ENCODE assay signal across 11 cellular contexts in the genomic region with DNA sequence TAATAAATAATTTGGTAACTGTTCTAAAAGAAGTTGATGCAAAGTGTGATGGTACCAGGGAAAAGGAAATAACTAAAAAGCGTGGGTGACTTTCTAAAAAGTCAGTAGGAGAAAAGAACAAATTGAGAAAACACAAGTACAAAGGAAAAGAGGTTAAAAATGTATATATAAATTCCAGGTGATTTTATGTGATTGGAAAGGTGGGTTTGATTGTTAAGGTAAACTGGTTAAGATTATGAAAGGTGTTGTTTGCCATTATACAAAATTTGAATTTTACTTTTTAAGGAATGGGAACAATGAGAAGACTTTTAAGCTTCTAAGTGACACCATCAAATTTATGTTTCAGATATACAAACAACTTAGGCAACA. TPM values are rescaled to one million over a fixed set of nuclear protein-coding genes. Genes with fewer than 3 reads are reported as not detected.
DNase-seq lines count a peak whose midpoint lies in the region; ATAC-seq and TF ChIP-seq lines count a peak whose summit lies in the region.
"Had no signal": no experiment of that assay in that cellular context is flagged by ENCODE, and none has a peak within 500 bp of the region (broad histone marks: within the 10 kb centered on the region; RNA-seq: fewer than 3 reads in every experiment).

No MANE protein-coding gene starts in this region.

- POLR2A ChIA-PET in CD8-positive, alpha-beta T cell (lab: Charles Lee) = interaction anchor here (1.6 to 2.1 kb wide), 3 partner anchors 19 to 191 kb away, joined by 7 to 17 read pairs (median 14); a partner anchor contains a TSS
- POLR2A ChIA-PET in Panc1 (lab: Charles Lee) = interaction anchor here (0.6 kb wide), 1 partner anchor 190 kb away, joined by 4 read pairs; a partner anchor contains a TSS

- BruUV-seq in Panc1 (replicated peaks; lab: Mats Ljungman, UMichigan) = no TSS peak

- no peaks in the 10 kb centered on the region for H3K27me3 ChIP-seq in CD8-positive, alpha-beta T cell (ENCODE audit: insufficient read depth, low read length)
- H3K27me3 ChIP-seq in Panc1 (ENCODE audit: control insufficient read depth, insufficient read depth, low read length) = no peaks in the 10 kb centered on the region; the same call in 1 of the 2 replicates

- peak overlapping the region; percentile 90 for H3K4me3 ChIP-seq in CD8-positive, alpha-beta T cell (ENCODE audit: low read depth, low read length)
- H3K4me3 ChIP-seq in Panc1 (ENCODE audit: low read depth in 2 of 2, low read length in 2 of 2) = peak overlapping the region; percentile 92 to 99; a peak in 3 of 4 replicates
- H3K4me3 ChIP-seq in fibroblast of villous mesenchyme (ENCODE audit: low read depth, low read length) = peak overlapping the region; percentile 75
- H3K4me3 ChIP-seq in skin epidermis = peak overlapping the region in 5 of 7 experiments; percentile 66 to 94 (median 73)

- in situ Hi-C loops in Panc1 (cut with HindIII; ENCODE audit: low pct_unique_long_range_greater_than_20kb, low sequenced_read_pairs) = no loop called here

- no peak for ATAC-seq in CD8-positive, alpha-beta T cell
- ATAC-seq in Panc1 (no peak), HG02798 (IDR thresholded peaks at IDR 0.05; ENCODE audit: poor library complexity, unreplicated experiment) (no peak)
- ATAC-seq in stimulated activated naive B cell treated with anti-CD40 and anti-IgM and Interleukin-4, amounts not matched to agents 10 μg/mL and 1 μg/mL and 100 μg/mL, for 72 hours (replicated peaks) = no peak

- H3K27ac ChIP-seq in CD8-positive, alpha-beta T cell (ENCODE audit: low read depth, low read length) = peak overlapping the region; percentile 84
- H3K27ac ChIP-seq in Panc1 (ENCODE audit: low read length) (peak overlapping the region; percentile 88), skin epidermis (peak overlapping the region in 13 of 21 experiments; percentile 72 to 94 (median 83))

- no peak overlapping the region for H3K27ac Mint-ChIP-seq in CD8-positive, alpha-beta T cell
- H3K27ac Mint-ChIP-seq in stimulated activated naive B cell treated with anti-CD40 and anti-IgM and Interleukin-4, amounts not matched to agents 10 μg/mL and 1 μg/mL and 100 μg/mL, for 72 hours = no peak overlapping the region
- H3K27ac Mint-ChIP-seq: activated CD4-positive, alpha-beta memory T cell treated with anti-CD3 and anti-CD28 coated beads, Interleukin-2, amount 10 ng/mL, durations not matched to agents 7 days and 5 days had no signal

- CTCF ChIA-PET in CD8-positive, alpha-beta T cell (lab: Charles Lee) = interaction anchor here (1.6 kb wide), 1 partner anchor 64 kb away, joined by 6 read pairs; no protein-coding TSS in a partner anchor
- CTCF ChIA-PET in Panc1 (lab: Charles Lee) = interaction anchor here (0.9 kb wide), 2 partner anchors 59 to 64 kb away, joined by 3 to 4 read pairs; no protein-coding TSS in a partner anchor

- intact Hi-C loops in CD8-positive, alpha-beta T cell (cut with DNase I, micrococcal nuclease) = loop anchor here (5.0 kb wide), 1 partner anchor 1369 kb away; a partner anchor contains a TSS
- intact Hi-C loops in Panc1 (cut with micrococcal nuclease; ENCODE audit: unreplicated experiment) = no loop called here

- DNase-seq in CD8-positive, alpha-beta T cell = no peak
- no peak for DNase-seq in Panc1 (ENCODE audit: low read depth, low spot score)
- DNase-seq in fibroblast of villous mesenchyme (ENCODE audit: low read depth) = no peak
- no peak for DNase-seq in stimulated activated naive B cell treated with anti-CD40 and anti-IgM and Interleukin-4, amounts not matched to agents 10 μg/mL and 1 μg/mL and 100 μg/mL, for 72 hours
- no peak for DNase-seq in effector CD8-positive, alpha-beta T cell (lab: John Stamatoyannopoulos, UW)
- no peak for DNase-seq in mesenteric fat pad (ENCODE audit: low spot score)
- DNase-seq: activated CD4-positive, alpha-beta memory T cell treated with anti-CD3 and anti-CD28 coated beads, Interleukin-2, amount 10 ng/mL, durations not matched to agents 7 days and 5 days; central memory CD4-positive, alpha-beta T cell; stimulated activated naive CD8-positive, alpha-beta T cell treated with anti-CD3 and anti-CD28 coated beads, Interleukin-15, Interleukin-2, amounts not matched to agents 100 U/mL and 50 U/mL, for 24 hours had no signal

- H3K9me3 Mint-ChIP-seq in CD8-positive, alpha-beta T cell = no peaks in the 10 kb centered on the region
- no peaks in the 10 kb centered on the region for H3K9me3 Mint-ChIP-seq in stimulated activated naive B cell treated with anti-CD40 and anti-IgM and Interleukin-4, amounts not matched to agents 10 μg/mL and 1 μg/mL and 100 μg/mL, for 72 hours
- H3K9me3 Mint-ChIP-seq: activated CD4-positive, alpha-beta memory T cell treated with anti-CD3 and anti-CD28 coated beads, Interleukin-2, amount 10 ng/mL, durations not matched to agents 7 days and 5 days had no signal

- H3K36me3 ChIP-seq in CD8-positive, alpha-beta T cell (ENCODE audit: insufficient read depth, low read length) = no peaks in the 10 kb centered on the region
- peaks cover 7% of the 10 kb centered on the region for H3K36me3 ChIP-seq in Panc1 (ENCODE audit: control insufficient read depth, insufficient read depth, low read length)

- H3K36me3 Mint-ChIP-seq in CD8-positive, alpha-beta T cell = peaks cover 5% of the 10 kb centered on the region
- H3K36me3 Mint-ChIP-seq in stimulated activated naive B cell treated with anti-CD40 and anti-IgM and Interleukin-4, amounts not matched to agents 10 μg/mL and 1 μg/mL and 100 μg/mL, for 72 hours = peaks cover 0 to 3% of the 10 kb centered on the region in 2 donors

- peaks cover 2% of the 10 kb centered on the region for H3K27me3 Mint-ChIP-seq in CD8-positive, alpha-beta T cell (ENCODE audit: low read depth)
- peaks cover 12 to 20% of the 10 kb centered on the region in 2 donors for H3K27me3 Mint-ChIP-seq in stimulated activated naive B cell treated with anti-CD40 and anti-IgM and Interleukin-4, amounts not matched to agents 10 μg/mL and 1 μg/mL and 100 μg/mL, for 72 hours

- peaks cover 26% of the 10 kb centered on the region for H3K4me1 ChIP-seq in CD8-positive, alpha-beta T cell (ENCODE audit: insufficient read depth, low read length)
- H3K4me1 ChIP-seq in Panc1 (ENCODE audit: control insufficient read depth, insufficient read depth, low read length) = peaks cover 9% of the 10 kb centered on the region

- H3K4me1 Mint-ChIP-seq in CD8-positive, alpha-beta T cell (ENCODE audit: low read depth) = peaks cover 8% of the 10 kb centered on the region
- H3K4me1 Mint-ChIP-seq in stimulated activated naive B cell treated with anti-CD40 and anti-IgM and Interleukin-4, amounts not matched to agents 10 μg/mL and 1 μg/mL and 100 μg/mL, for 72 hours = peaks cover 6 to 10% of the 10 kb centered on the region in 2 donors
- H3K4me1 Mint-ChIP-seq: activated CD4-positive, alpha-beta memory T cell treated with anti-CD3 and anti-CD28 coated beads, Interleukin-2, amount 10 ng/mL, durations not matched to agents 7 days and 5 days had no signal

- no peak overlapping the region for H3K4me3 Mint-ChIP-seq in CD8-positive, alpha-beta T cell
- H3K4me3 Mint-ChIP-seq in stimulated activated naive B cell treated with anti-CD40 and anti-IgM and Interleukin-4, amounts not matched to agents 10 μg/mL and 1 μg/mL and 100 μg/mL, for 72 hours = no peak overlapping the region
- H3K4me3 Mint-ChIP-seq: activated CD4-positive, alpha-beta memory T cell treated with anti-CD3 and anti-CD28 coated beads, Interleukin-2, amount 10 ng/mL, durations not matched to agents 7 days and 5 days had no signal

- TF ChIP-seq CTCF in CD8-positive, alpha-beta T cell (IDR thresholded peaks at IDR 0.05) = no peak
- no peak for TF ChIP-seq CTCF in Panc1 (IDR thresholded peaks at IDR 0.05)
- TF ChIP-seq CTCF in fibroblast of villous mesenchyme (IDR thresholded peaks at IDR 0.05; ENCODE audit: insufficient read depth, low read depth, low read length) = no peak

- H3K9me3 ChIP-seq in CD8-positive, alpha-beta T cell (ENCODE audit: low read length) = no peaks in the 10 kb centered on the region
- H3K9me3 ChIP-seq in Panc1 (ENCODE audit: control insufficient read depth, insufficient read depth, low read depth, low read length) = no peaks in the 10 kb centered on the region

RNA-seq across cellular contexts. Expression of a gene that starts 0.9 kb away (rescaled TPM):
- 10 to 100 TPM; 62.4 to 70.6 TPM for total RNA-seq in CD8-positive, alpha-beta T cell
- total RNA-seq in Panc1 (2021; ENCODE audit: unreplicated experiment) (53.4 TPM), fibroblast of villous mesenchyme (28.0 and 43.2 TPM in 2 replicates), mesenteric fat pad (48.9 TPM)
- 29.2 TPM for polyA plus RNA-seq in Panc1 (2012; ENCODE audit: insufficient read length)

RNA-seq across cellular contexts. Expression of a gene that starts 24.1 kb away (rescaled TPM):
- total RNA-seq in CD8-positive, alpha-beta T cell = not detected
- total RNA-seq in Panc1 (2021; ENCODE audit: unreplicated experiment) (0.59 TPM), fibroblast of villous mesenchyme (0.43 and 0.97 TPM in 2 replicates), mesenteric fat pad (0.10 TPM)
- 0.08 TPM for polyA plus RNA-seq in Panc1 (2012; ENCODE audit: insufficient read length)
- total RNA-seq: activated CD4-positive, alpha-beta memory T cell treated with anti-CD3 and anti-CD28 coated beads, Interleukin-2, amount 10 ng/mL, durations not matched to agents 7 days and 5 days had no signal

RNA-seq across cellular contexts. Expression of a gene that starts 43.1 kb away (rescaled TPM):
- not detected for total RNA-seq in CD8-positive, alpha-beta T cell
- total RNA-seq in Panc1 (2021; ENCODE audit: unreplicated experiment) (not detected), fibroblast of villous mesenchyme (not detected in 2 replicates), mesenteric fat pad (not detected)
- not detected for polyA plus RNA-seq in Panc1 (2012; ENCODE audit: insufficient read length)
- total RNA-seq: activated CD4-positive, alpha-beta memory T cell treated with anti-CD3 and anti-CD28 coated beads, Interleukin-2, amount 10 ng/mL, durations not matched to agents 7 days and 5 days had no signal
